ENCODE assay signal across 12 cellular contexts in the genomic region with DNA sequence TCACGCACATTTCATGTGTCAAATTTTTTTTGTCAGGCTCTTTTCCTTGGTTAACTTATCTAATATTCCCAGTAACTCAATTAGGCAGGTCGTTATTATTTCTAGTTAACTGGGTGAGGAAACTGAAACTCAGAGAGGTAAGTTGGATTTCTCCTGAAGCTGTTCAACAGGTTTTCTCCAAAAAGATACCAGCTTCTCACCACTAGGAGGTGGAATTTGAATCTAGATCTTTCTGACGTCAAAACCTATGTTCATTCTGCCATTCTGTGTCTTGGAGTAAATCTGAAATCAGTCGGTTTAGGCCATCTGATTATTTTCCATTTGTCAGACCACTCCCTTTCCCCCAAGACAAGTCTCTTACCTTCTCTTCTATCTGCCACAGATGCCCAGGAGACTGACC.
DNase-seq lines count a peak whose midpoint lies in the region; ATAC-seq and TF ChIP-seq lines count a peak whose summit lies in the region.
"Had no signal": no experiment of that assay in that cellular context is flagged by ENCODE, and none has a peak within 500 bp of the region (broad histone marks: within the 10 kb centered on the region; RNA-seq: fewer than 3 reads in every experiment).

No MANE protein-coding gene starts in this region.

- H3K4me1 Mint-ChIP-seq in activated CD4-positive, alpha-beta T cell treated with anti-CD3 and anti-CD28 coated beads, Interleukin-2, amount 10 ng/mL, durations not matched to agents 7 days and 5 days: no peaks in the 10 kb centered on the region
- H3K4me1 Mint-ChIP-seq: naive B cell had no signal

- no peak overlapping the region for H3K4me3 Mint-ChIP-seq in activated CD4-positive, alpha-beta T cell treated with anti-CD3 and anti-CD28 coated beads, Interleukin-2, amount 10 ng/mL, durations not matched to agents 7 days and 5 days
- H3K4me3 Mint-ChIP-seq: naive B cell had no signal

- TF ChIP-seq CTCF in AG09309 (IDR thresholded peaks at IDR 0.05; ENCODE audit: control insufficient read depth, insufficient read depth, low read depth, low read length, missing control alignments) (peak; percentile 1), astrocyte of the spinal cord (IDR thresholded peaks at IDR 0.05; ENCODE audit: low read depth, low read length) (peak; percentile 17), liver (IDR thresholded peaks at IDR 0.05; ENCODE audit: low read depth, low read length, missing input control) (peak; percentile 16), gastroesophageal sphincter (IDR thresholded peaks at IDR 0.05) (peak in 1 of 4 experiments; percentile 16)

- H3K9me3 ChIP-seq in liver (ENCODE audit: control insufficient read depth in 4 of 4, low read length in 3 of 4) (no peaks in the 10 kb centered on the region), gastroesophageal sphincter (no peaks in the 10 kb centered on the region)
- H3K9me3 ChIP-seq: BLaER1 treated with 17β-estradiol and CSF1 and Interleukin-3, amounts not matched to agents 10 nM and 100 nM had no signal

- H3K4me3 ChIP-seq in AG09309 (ENCODE audit: control insufficient read depth, low read depth, low read length) (no peak overlapping the region), astrocyte of the spinal cord (ENCODE audit: low read depth, low read length) (no peak overlapping the region), liver (ENCODE audit: low read depth in 1 of 3, low read length in 3 of 3) (no peak overlapping the region), gastroesophageal sphincter (no peak overlapping the region)
- H3K4me3 ChIP-seq: BLaER1 treated with 17β-estradiol and CSF1 and Interleukin-3, amounts not matched to agents 10 nM and 100 nM had no signal

- no peak for TF ChIP-seq EP300 in gastroesophageal sphincter (IDR thresholded peaks at IDR 0.05)

- H3K27me3 Mint-ChIP-seq in activated CD4-positive, alpha-beta T cell treated with anti-CD3 and anti-CD28 coated beads, Interleukin-2, amount 10 ng/mL, durations not matched to agents 7 days and 5 days: no peaks in the 10 kb centered on the region

- in situ Hi-C loops in astrocyte of the spinal cord (cut with HindIII; ENCODE audit: low sequenced_read_pairs): no loop called here

- no peak overlapping the region for H3K27ac ChIP-seq in liver (ENCODE audit: low read depth in 1 of 2, low read length in 2 of 2)
- H3K27ac ChIP-seq in gastroesophageal sphincter: no peak overlapping the region
- H3K27ac ChIP-seq: BLaER1 treated with 17β-estradiol and CSF1 and Interleukin-3, amounts not matched to agents 10 nM and 100 nM had no signal

- 57% methylated on average over 4 of the region's 4 CpGs for WGBS in liver
- WGBS in gastroesophageal sphincter (ENCODE audit: low coverage in 1 of 2), 2 donors: 71 to 81% methylated on average over 3 to 4 of the region's 4 CpGs

- H3K9me3 Mint-ChIP-seq in activated CD4-positive, alpha-beta T cell treated with anti-CD3 and anti-CD28 coated beads, Interleukin-2, amount 10 ng/mL, durations not matched to agents 7 days and 5 days: no peaks in the 10 kb centered on the region
- H3K9me3 Mint-ChIP-seq: naive B cell had no signal

- no peak overlapping the region for H3K27ac Mint-ChIP-seq in activated CD4-positive, alpha-beta T cell treated with anti-CD3 and anti-CD28 coated beads, Interleukin-2, amount 10 ng/mL, durations not matched to agents 7 days and 5 days
- H3K27ac Mint-ChIP-seq: naive B cell had no signal

- H3K36me3 ChIP-seq in liver (ENCODE audit: control insufficient read depth in 4 of 4, insufficient read depth in 3 of 4, low read depth in 1 of 4, low read length in 3 of 4): no peaks in the 10 kb centered on the region
- H3K36me3 ChIP-seq in gastroesophageal sphincter: no peaks in the 10 kb centered on the region
- H3K36me3 ChIP-seq: BLaER1 treated with 17β-estradiol and CSF1 and Interleukin-3, amounts not matched to agents 10 nM and 100 nM had no signal

- H3K9ac ChIP-seq in liver (ENCODE audit: low read depth in 1 of 2, low read length in 2 of 2): no peak overlapping the region
- H3K9ac ChIP-seq: BLaER1 treated with 17β-estradiol and CSF1 and Interleukin-3, amounts not matched to agents 10 nM and 100 nM had no signal

- no peak for DNase-seq in AG09309 (ENCODE audit: low read depth)
- peak; percentile 22 for DNase-seq in HT-29 (ENCODE audit: low spot score)
- peak; percentile 6 for DNase-seq in astrocyte of the spinal cord (ENCODE audit: low read depth, low spot score)
- DNase-seq in activated CD4-positive, alpha-beta T cell treated with anti-CD3 and anti-CD28 coated beads, Interleukin-2, amount 10 ng/mL, durations not matched to agents 7 days and 5 days: no peak
- DNase-seq in T-helper 9 cell: no peak
- no peak for DNase-seq in UCSD-AML1 (lab: John Stamatoyannopoulos, UW; ENCODE audit: unreplicated experiment)
- DNase-seq: activated CD4-positive, alpha-beta T cell treated with anti-CD3 and anti-CD28 coated beads, Interleukin-2, amount 50 U/mL, for 1 hour; activated naive CD4-positive, alpha-beta T cell treated with anti-CD3 and anti-CD28 coated beads, Interleukin-2, amount 50 U/mL, for 16 hours; naive B cell had no signal

- H3K36me3 Mint-ChIP-seq in activated CD4-positive, alpha-beta T cell treated with anti-CD3 and anti-CD28 coated beads, Interleukin-2, amount 10 ng/mL, durations not matched to agents 7 days and 5 days (ENCODE audit: low read depth): no peaks in the 10 kb centered on the region
- H3K36me3 Mint-ChIP-seq: naive B cell had no signal

- H3K27me3 ChIP-seq in liver (ENCODE audit: control insufficient read depth in 4 of 4, insufficient read depth in 4 of 4, low read length in 3 of 4): no peaks in the 10 kb centered on the region
- no peaks in the 10 kb centered on the region for H3K27me3 ChIP-seq in gastroesophageal sphincter
- H3K27me3 ChIP-seq: BLaER1 treated with 17β-estradiol and CSF1 and Interleukin-3, amounts not matched to agents 10 nM and 100 nM had no signal

- POLR2A ChIA-PET in activated CD4-positive, alpha-beta T cell treated with anti-CD3 and anti-CD28 coated beads, Interleukin-2, amount 10 ng/mL, durations not matched to agents 7 days and 5 days (lab: Charles Lee): no interaction called here

- TF ChIP-seq POLR2A in gastroesophageal sphincter (IDR thresholded peaks at IDR 0.05): no peak

- H3K4me1 ChIP-seq in liver (ENCODE audit: control insufficient read depth in 4 of 4, insufficient read depth in 4 of 4, low read length in 3 of 4): no peaks in the 10 kb centered on the region
- no peaks in the 10 kb centered on the region for H3K4me1 ChIP-seq in gastroesophageal sphincter
- H3K4me1 ChIP-seq: BLaER1 treated with 17β-estradiol and CSF1 and Interleukin-3, amounts not matched to agents 10 nM and 100 nM had no signal

- CTCF ChIA-PET in activated CD4-positive, alpha-beta T cell treated with anti-CD3 and anti-CD28 coated beads, Interleukin-2, amount 10 ng/mL, durations not matched to agents 7 days and 5 days (lab: Charles Lee): interaction anchor here (0.6 kb wide), 1 partner anchor 17 kb away, joined by 3 read pairs; no protein-coding TSS in a partner anchor

- ATAC-seq in gastroesophageal sphincter: no peak

- TF ChIP-seq RAD21 in liver (IDR thresholded peaks at IDR 0.05): peak in 1 of 2 donors; percentile 50

TF ChIP-seq in liver, 16 proteins besides CTCF, POLR2A, EP300 and RAD21:
- TF ChIP-seq NR2F2 (IDR thresholded peaks at IDR 0.05) (no peak), RXRA (IDR thresholded peaks at IDR 0.05) (no peak), MAX (IDR thresholded peaks at IDR 0.05) (no peak), FOXA1 (IDR thresholded peaks at IDR 0.05) (no peak), TAF1 (conservative IDR thresholded peaks at IDR 0.05) (no peak), GABPA (IDR thresholded peaks at IDR 0.05 in 1 of 2, conservative IDR thresholded peaks at IDR 0.05 in 1 of 2) (no peak), HNF4A (conservative IDR thresholded peaks at IDR 0.05) (no peak)
- TF ChIP-seq, protein P1, sequence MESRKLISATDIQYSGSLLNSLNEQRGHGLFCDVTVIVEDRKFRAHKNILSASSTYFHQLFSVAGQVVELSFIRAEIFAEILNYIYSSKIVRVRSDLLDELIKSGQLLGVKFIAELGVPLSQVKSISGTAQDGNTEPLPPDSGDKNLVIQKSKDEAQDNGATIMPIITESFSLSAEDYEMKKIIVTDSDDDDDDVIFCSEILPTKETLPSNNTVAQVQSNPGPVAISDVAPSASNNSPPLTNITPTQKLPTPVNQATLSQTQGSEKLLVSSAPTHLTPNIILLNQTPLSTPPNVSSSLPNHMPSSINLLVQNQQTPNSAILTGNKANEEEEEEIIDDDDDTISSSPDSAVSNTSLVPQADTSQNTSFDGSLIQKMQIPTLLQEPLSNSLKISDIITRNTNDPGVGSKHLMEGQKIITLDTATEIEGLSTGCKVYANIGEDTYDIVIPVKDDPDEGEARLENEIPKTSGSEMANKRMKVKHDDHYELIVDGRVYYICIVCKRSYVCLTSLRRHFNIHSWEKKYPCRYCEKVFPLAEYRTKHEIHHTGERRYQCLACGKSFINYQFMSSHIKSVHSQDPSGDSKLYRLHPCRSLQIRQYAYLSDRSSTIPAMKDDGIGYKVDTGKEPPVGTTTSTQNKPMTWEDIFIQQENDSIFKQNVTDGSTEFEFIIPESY (IDR thresholded peaks at IDR 0.05): no peak

Comparison
In these comparisons a context has a peak if more than half of its experiments do, and no peak if none do; other contexts are left out.
1. DNase-seq: peak in HT-29 (single experiment) and astrocyte of the spinal cord (single experiment); none in AG09309 (single experiment), activated CD4-positive, alpha-beta T cell treated with anti-CD3 and anti-CD28 coated beads, Interleukin-2, amount 10 ng/mL, durations not matched to agents 7 days and 5 days (single experiment), T-helper 9 cell (single experiment) and UCSD-AML1 (single experiment).